Comparison of ENCODE assay signal across 10 cellular contexts in the genomic region with DNA sequence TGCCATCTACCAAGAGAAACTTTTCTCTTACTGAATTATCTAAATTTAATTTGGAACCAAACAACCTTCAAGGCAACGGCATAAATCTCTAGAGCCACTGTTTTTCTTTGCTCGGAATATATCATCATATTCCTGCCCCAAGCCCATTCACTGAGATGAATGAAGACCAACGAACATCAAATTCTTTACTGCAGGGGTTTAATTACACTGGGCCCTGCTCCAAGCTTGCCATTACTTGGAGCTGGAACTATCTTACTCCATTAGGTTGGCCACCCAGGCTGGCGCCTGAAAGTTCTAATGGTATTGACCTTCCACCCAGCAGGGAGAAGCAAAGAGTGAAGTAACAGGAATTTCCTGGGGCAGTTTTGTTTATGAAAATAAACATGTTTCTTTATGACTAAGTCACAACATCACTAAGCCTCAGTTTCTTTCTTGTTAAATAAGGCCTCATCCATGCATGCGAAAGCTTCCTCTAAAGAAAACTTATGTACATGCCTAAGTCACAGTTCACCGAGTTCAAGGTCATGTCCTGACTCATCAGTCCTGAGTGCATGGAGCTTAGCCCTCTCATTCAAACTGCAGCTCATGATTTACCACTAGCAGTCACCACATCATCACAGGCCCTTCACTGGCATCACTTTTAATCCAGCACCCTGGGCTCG. TPM values are rescaled to one million over a fixed set of nuclear protein-coding genes. Genes with fewer than 3 reads are reported as not detected.
DNase-seq lines count a peak whose midpoint lies in the region; ATAC-seq and TF ChIP-seq lines count a peak whose summit lies in the region.
"Had no signal": no experiment of that assay in that cellular context is flagged by ENCODE, and none has a peak within 500 bp of the region (broad histone marks: within the 10 kb centered on the region; RNA-seq: fewer than 3 reads in every experiment).

No MANE protein-coding gene starts in this region.

- H3K27ac ChIP-seq in esophagus squamous epithelium = peak overlapping the region in 3 of 4 donors; percentile 18 to 74 (median 59)

- no peak for TF ChIP-seq POLR2A in esophagus squamous epithelium (IDR thresholded peaks at IDR 0.05)

- DNase-seq in DMS79 treated with DMSO at 0.1 percent for 48 hours (lab: John Stamatoyannopoulos, UW) (peak; percentile 3), NCI-H1105 treated with DMSO at 0.1 percent for 48 hours (lab: John Stamatoyannopoulos, UW) (peak; percentile 82), esophagus squamous epithelium (lab: John Stamatoyannopoulos, UW) (no peak), AG20443 (ENCODE audit: low spot score) (no peak), HT-29 (ENCODE audit: low spot score) (no peak), NK-92 (lab: John Stamatoyannopoulos, UW; ENCODE audit: unreplicated experiment) (no peak)
- DNase-seq: naive B cell, NCI-H226 had no signal

- WGBS in esophagus squamous epithelium, 2 donors = 57 to 70% methylated on average over 7 of the region's 7 CpGs

- H3K36me3 ChIP-seq in esophagus squamous epithelium = peaks cover 0 to 15% (median 0%) of the 10 kb centered on the region in 3 donors

- no peaks in the 10 kb centered on the region for H3K27me3 ChIP-seq in esophagus squamous epithelium

- TF ChIP-seq CTCF in esophagus squamous epithelium (IDR thresholded peaks at IDR 0.05) = no peak

- intact Hi-C loops in esophagus squamous epithelium (cut with DNase I) = no loop called here

- no peaks in the 10 kb centered on the region for H3K9me3 ChIP-seq in esophagus squamous epithelium

- ATAC-seq in GM21619 (IDR thresholded peaks at IDR 0.05; ENCODE audit: unreplicated experiment) = peak; percentile 52
- no peak for ATAC-seq in HG02970 (IDR thresholded peaks at IDR 0.05; ENCODE audit: low FRiP score, unreplicated experiment)

- peaks cover 0 to 53% (median 11%) of the 10 kb centered on the region in 3 donors for H3K4me1 ChIP-seq in esophagus squamous epithelium

- no peak overlapping the region for H3K4me3 ChIP-seq in esophagus squamous epithelium

RNA-seq across cellular contexts. Expression of gene ANAPC16, which starts 42.0 kb away (rescaled TPM):
- 100 to 1,000 TPM in 1 of 4 donors, 10 to 100 TPM in 3; 34.2 to 104 (median 58.1) TPM for total RNA-seq in esophagus squamous epithelium
- 38.9 and 45.8 TPM in 2 replicates for total RNA-seq in HT-29 (2014; rRNA removed; shearing (Covaris generic))

RNA-seq across cellular contexts. Expression of gene ASCC1, which starts 42.3 kb away (rescaled TPM):
- total RNA-seq in esophagus squamous epithelium = 10 to 100 TPM; 18.7 to 28.4 (median 24.7) TPM
- 12.1 and 12.2 TPM in 2 replicates for total RNA-seq in HT-29 (2014; rRNA removed; shearing (Covaris generic))

Comparison
In these comparisons a context has a peak if more than half of its experiments do, and no peak if none do; other contexts are left out.
1. DNase-seq: peak in DMS79 treated with DMSO at 0.1 percent for 48 hours (single experiment) and NCI-H1105 treated with DMSO at 0.1 percent for 48 hours (single experiment); none in esophagus squamous epithelium (single experiment), AG20443 (single experiment), HT-29 (single experiment) and NK-92 (single experiment).